In the genomic region with DNA sequence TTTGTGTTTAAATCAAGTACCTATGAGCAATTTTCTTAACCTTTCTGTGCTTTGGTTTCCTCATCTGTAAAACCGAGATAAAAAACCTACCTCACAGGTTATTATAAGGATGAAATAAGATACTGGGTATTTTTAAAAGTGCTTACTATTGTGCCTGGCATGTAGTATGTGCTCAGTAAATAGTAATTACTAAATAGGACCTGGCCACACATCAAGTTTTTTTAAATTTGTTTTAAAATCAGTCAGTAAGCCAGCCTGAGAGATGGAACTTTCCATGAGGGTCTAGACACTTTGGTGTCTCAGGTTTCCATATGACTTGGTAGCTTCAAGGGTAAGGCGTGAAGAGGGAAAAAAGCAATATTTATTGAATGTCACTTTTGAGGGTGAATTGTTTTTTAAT, we compare ENCODE assay signal across 19 cellular contexts.
"Had no signal": no experiment of that assay in that cellular context is flagged by ENCODE, and none has a peak within 500 bp of the region (broad histone marks: within the 10 kb centered on the region; RNA-seq: fewer than 3 reads in every experiment).

No MANE protein-coding gene starts in this region.

- H3K27me3 ChIP-seq: breast epithelium, colonic mucosa, SJCRH30 had no signal

- H3K27ac Mint-ChIP-seq: activated naive CD4-positive, alpha-beta T cell treated with anti-CD3 and anti-CD28 coated beads, Interleukin-2, amount 10 ng/mL, durations not matched to agents 7 days and 5 days; effector memory CD8-positive, alpha-beta T cell; nephron progenitor cell had no signal

- H3K36me3 Mint-ChIP-seq: activated naive CD4-positive, alpha-beta T cell treated with anti-CD3 and anti-CD28 coated beads, Interleukin-2, amount 10 ng/mL, durations not matched to agents 7 days and 5 days had no signal

- H3K4me3 Mint-ChIP-seq: activated naive CD4-positive, alpha-beta T cell treated with anti-CD3 and anti-CD28 coated beads, Interleukin-2, amount 10 ng/mL, durations not matched to agents 7 days and 5 days; effector memory CD8-positive, alpha-beta T cell; nephron progenitor cell had no signal

- H3K79me2 ChIP-seq: parathyroid adenoma had no signal

- H3K4me1 ChIP-seq: breast epithelium, colonic mucosa, parathyroid adenoma had no signal

- ATAC-seq: effector memory CD8-positive, alpha-beta T cell; esophagus mucosa; left lobe of liver; lower lobe of right lung; mucosa of descending colon; right cardiac atrium had no signal

- H3K9me3 Mint-ChIP-seq: activated naive CD4-positive, alpha-beta T cell treated with anti-CD3 and anti-CD28 coated beads, Interleukin-2, amount 10 ng/mL, durations not matched to agents 7 days and 5 days; effector memory CD8-positive, alpha-beta T cell; nephron progenitor cell had no signal

- H3K4me3 ChIP-seq: breast epithelium, colonic mucosa, dorsolateral prefrontal cortex, lower lobe of right lung, mucosa of descending colon, SJCRH30, upper lobe of left lung had no signal

- DNase-seq: activated CD4-positive, alpha-beta T cell treated with anti-CD3 and anti-CD28 coated beads for 48 hours; activated CD8-positive, alpha-beta memory T cell treated with anti-CD3 and anti-CD28 coated beads, Interleukin-2, amount 50 U/mL, for 48 hours; activated naive CD4-positive, alpha-beta T cell treated with anti-CD3 and anti-CD28 coated beads, Interleukin-2, amount 10 ng/mL, durations not matched to agents 7 days and 5 days; colonic mucosa; dorsolateral prefrontal cortex; effector memory CD8-positive, alpha-beta T cell; lower lobe of right lung; mesendoderm; mucosa of descending colon; nephron progenitor cell; right cardiac atrium; stimulated activated CD4-positive, alpha-beta T cell treated with anti-CD3 and anti-CD28 coated beads, Interleukin-4, amount 100 ng/mL, for 4 hours; T-helper 9 cell; upper lobe of left lung had no signal

- H3K27ac ChIP-seq: breast epithelium, colonic mucosa, dorsolateral prefrontal cortex, lower lobe of right lung, parathyroid adenoma, SJCRH30, upper lobe of left lung had no signal

- H3K36me3 ChIP-seq: breast epithelium, colonic mucosa, lower lobe of right lung, SJCRH30, upper lobe of left lung had no signal

- H2AFZ ChIP-seq: parathyroid adenoma had no signal
